ENCODE assay signal across 8 cellular contexts in the genomic region with DNA sequence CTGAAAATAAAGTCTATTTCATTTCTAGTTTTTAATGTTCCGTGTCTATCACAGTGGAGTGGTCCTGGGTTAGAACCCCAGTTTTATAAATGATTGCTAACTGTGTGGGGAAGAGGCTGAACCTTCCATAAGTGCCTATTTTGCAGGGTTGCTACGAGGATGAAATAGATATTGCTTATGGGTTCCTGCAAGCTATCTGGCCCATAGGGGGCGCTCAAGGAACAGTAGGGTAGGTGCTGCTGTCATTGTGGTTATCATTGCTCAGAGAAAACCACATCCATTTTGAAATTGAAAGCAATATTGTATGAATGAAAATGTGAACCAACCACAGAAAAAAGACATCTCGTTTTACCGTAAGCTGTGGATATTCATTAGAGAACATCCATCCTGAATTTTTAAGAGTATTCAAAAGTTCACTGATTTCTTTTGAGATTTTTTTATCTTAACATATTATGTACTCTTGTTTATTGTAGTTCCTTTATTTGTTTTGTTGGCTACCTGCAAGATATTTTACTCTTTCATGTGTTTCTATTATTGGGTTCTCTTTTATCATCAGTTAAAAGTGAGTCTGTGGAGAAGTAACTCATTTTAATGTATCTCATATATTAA.
DNase-seq lines count a peak whose midpoint lies in the region; ATAC-seq and TF ChIP-seq lines count a peak whose summit lies in the region.

No MANE protein-coding gene starts in this region.

- H3K9ac ChIP-seq in colonic mucosa (ENCODE audit: low read depth in 2 of 2, low read length in 2 of 2): no peak overlapping the region

- H3K4me3 ChIP-seq in colonic mucosa: no peak overlapping the region
- no peak overlapping the region for H3K4me3 ChIP-seq in lower lobe of right lung

- DNase-seq in CD14-positive monocyte (ENCODE audit: low spot score) (peak; percentile 82), GM19240 (ENCODE audit: insufficient read length, low spot score) (peak; percentile 49), NCI-H460 (ENCODE audit: extremely low read depth, low read depth) (peak; percentile 64), colonic mucosa (peak; percentile 87), lower lobe of right lung (peak; percentile 86)
- peak; percentile 80 to 81 for DNase-seq in activated CD4-positive, alpha-beta T cell treated with anti-CD3 and anti-CD28 coated beads for 24 hours (ENCODE audit: low read depth in 2 of 2)
- DNase-seq in stimulated activated CD8-positive, alpha-beta memory T cell treated with anti-CD3 and anti-CD28 coated beads, Interleukin-15, amount 100 ng/mL, for 24 hours (ENCODE audit: low read depth): peak; percentile 79

- H3K27me3 ChIP-seq in colonic mucosa (no peaks in the 10 kb centered on the region), lower lobe of right lung (ENCODE audit: low read depth) (no peaks in the 10 kb centered on the region)

- H3K27me3 Mint-ChIP-seq in CD14-positive monocyte (ENCODE audit: low read depth in 3 of 3): peaks cover 2 to 9% (median 6%) of the 10 kb centered on the region in 3 donors

- ATAC-seq in HG03342 (IDR thresholded peaks at IDR 0.05; ENCODE audit: unreplicated experiment) (peak; percentile 98), lower lobe of right lung (peak; percentile 77 to 93)

- TF ChIP-seq CTCF in CD14-positive monocyte (IDR thresholded peaks at IDR 0.05): peak; percentile 96
- TF ChIP-seq CTCF in colonic mucosa (IDR thresholded peaks at IDR 0.05): peak; percentile 82
- peak; percentile 81 for TF ChIP-seq CTCF in lower lobe of right lung (IDR thresholded peaks at IDR 0.05)

- intact Hi-C loops in CD14-positive monocyte (cut with micrococcal nuclease): loop anchor here in 1 of 2 donors (5.0 kb wide), 1 partner anchor 255 kb away; no protein-coding TSS in a partner anchor
- intact Hi-C loops in colonic mucosa (cut with DNase I): loop anchor here (10.0 kb wide), 1 partner anchor 367 kb away; no protein-coding TSS in a partner anchor
- intact Hi-C loops in lower lobe of right lung (cut with DNase I): no loop called here

- peaks cover 45% of the 10 kb centered on the region for H3K4me1 Mint-ChIP-seq in CD14-positive monocyte

- H3K9me3 ChIP-seq in colonic mucosa (no peaks in the 10 kb centered on the region), lower lobe of right lung (no peaks in the 10 kb centered on the region)

- H3K4me3 Mint-ChIP-seq in CD14-positive monocyte: no peak overlapping the region

- H3K36me3 ChIP-seq in colonic mucosa: no peaks in the 10 kb centered on the region
- H3K36me3 ChIP-seq in lower lobe of right lung: no peaks in the 10 kb centered on the region

- H3K36me3 Mint-ChIP-seq in CD14-positive monocyte: no peaks in the 10 kb centered on the region

- no peaks in the 10 kb centered on the region for H3K4me1 ChIP-seq in colonic mucosa
- H3K4me1 ChIP-seq in lower lobe of right lung: peaks cover 7% of the 10 kb centered on the region

- peaks cover 0 to 3% (median 0%) of the 10 kb centered on the region in 7 donors for H3K9me3 Mint-ChIP-seq in CD14-positive monocyte

- no peak overlapping the region for H3K27ac ChIP-seq in colonic mucosa
- H3K27ac ChIP-seq in lower lobe of right lung: no peak overlapping the region

- peak overlapping the region in 2 of 7 donors; percentile 30 to 43 for H3K27ac Mint-ChIP-seq in CD14-positive monocyte
